8 cellular contexts compared by ENCODE assay signal in the genomic region with DNA sequence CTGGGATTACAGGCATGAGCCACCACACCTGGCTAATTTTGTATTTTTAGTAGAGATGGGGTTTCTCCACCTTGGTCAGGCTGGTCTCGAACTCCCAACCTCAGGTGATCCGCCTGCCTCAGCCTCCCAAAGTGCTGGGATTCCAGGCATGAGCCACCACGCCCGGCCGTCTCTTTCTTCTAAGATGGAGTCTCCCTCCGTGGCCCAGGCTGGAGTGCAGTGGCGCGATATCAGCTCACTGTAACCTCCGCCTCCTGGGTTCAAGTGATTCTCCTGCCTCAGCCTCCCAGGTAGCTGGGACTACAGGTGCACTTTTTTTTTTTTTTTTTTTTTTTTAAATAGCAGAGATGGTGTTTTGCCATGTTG.
DNase-seq lines count a peak whose midpoint lies in the region; ATAC-seq and TF ChIP-seq lines count a peak whose summit lies in the region.
"Not testable (repeated sequence)": the region's sequence is repeated elsewhere in the genome, so short reads cannot be mapped to it uniquely, and the experiment has no call there.

No MANE protein-coding gene starts in this region.

- not testable (repeated sequence) for H3K36me3 ChIP-seq in left ventricle myocardium inferior

- peaks cover 21% of the 10 kb centered on the region for H3K4me1 ChIP-seq in left ventricle myocardium inferior

- peak overlapping the region; percentile 78 for H3K27ac Mint-ChIP-seq in memory B cell
- H3K27ac Mint-ChIP-seq in stimulated activated naive B cell treated with anti-CD40 and anti-IgM and Interleukin-4, amounts not matched to agents 10 μg/mL and 1 μg/mL and 100 μg/mL, for 72 hours: peak overlapping the region; percentile 56
- peak overlapping the region; percentile 88 for H3K27ac Mint-ChIP-seq in type B pancreatic cell

- TF ChIP-seq CTCF in 22Rv1 (IDR thresholded peaks at IDR 0.05); coronary artery (IDR thresholded peaks at IDR 0.05); left ventricle myocardium inferior (IDR thresholded peaks at IDR 0.05; ENCODE audit: borderline replicate concordance); type B pancreatic cell (conservative IDR thresholded peaks at IDR 0.05): not testable (repeated sequence)

- peaks cover 27% of the 10 kb centered on the region for H3K36me3 Mint-ChIP-seq in memory B cell
- peaks cover 6 to 11% of the 10 kb centered on the region in 2 donors for H3K36me3 Mint-ChIP-seq in stimulated activated naive B cell treated with anti-CD40 and anti-IgM and Interleukin-4, amounts not matched to agents 10 μg/mL and 1 μg/mL and 100 μg/mL, for 72 hours
- H3K36me3 Mint-ChIP-seq in type B pancreatic cell: not testable (repeated sequence)

- H3K9me3 Mint-ChIP-seq in memory B cell, type B pancreatic cell: not testable (repeated sequence)
- H3K9me3 Mint-ChIP-seq in stimulated activated naive B cell treated with anti-CD40 and anti-IgM and Interleukin-4, amounts not matched to agents 10 μg/mL and 1 μg/mL and 100 μg/mL, for 72 hours: peaks cover 5 to 11% of the 10 kb centered on the region in 2 donors

- intact Hi-C loops in left ventricle myocardium inferior (cut with micrococcal nuclease) (loop anchor here (10.0 kb wide), 1 partner anchor 114 kb away; a partner anchor contains a TSS), posterior vena cava (cut with DNase I) (loop anchor here in 1 of 2 donors (10.0 kb wide), 1 partner anchor 114 kb away; a partner anchor contains a TSS)

- H3K4me3 Mint-ChIP-seq in memory B cell; stimulated activated naive B cell treated with anti-CD40 and anti-IgM and Interleukin-4, amounts not matched to agents 10 μg/mL and 1 μg/mL and 100 μg/mL, for 72 hours; type B pancreatic cell: not testable (repeated sequence)

- peak; percentile 17 for DNase-seq in activated effector memory CD4-positive, alpha-beta T cell treated with anti-CD3 and anti-CD28 coated beads, Interleukin-2, amount 50 U/mL, for 16 hours
- not testable (repeated sequence) for DNase-seq in coronary artery (ENCODE audit: low spot score); left ventricle myocardium inferior; memory B cell (ENCODE audit: low spot score in 2 of 2); stimulated activated naive B cell treated with anti-CD40 and anti-IgM and Interleukin-4, amounts not matched to agents 10 μg/mL and 1 μg/mL and 100 μg/mL, for 72 hours; type B pancreatic cell (ENCODE audit: extremely low spot score, unreplicated experiment)
- DNase-seq in posterior vena cava (ENCODE audit: low spot score): peak; percentile 57

- H3K27me3 ChIP-seq in left ventricle myocardium inferior (ENCODE audit: low read depth): not testable (repeated sequence)

- not testable (repeated sequence) for H3K27me3 Mint-ChIP-seq in memory B cell; stimulated activated naive B cell treated with anti-CD40 and anti-IgM and Interleukin-4, amounts not matched to agents 10 μg/mL and 1 μg/mL and 100 μg/mL, for 72 hours
- peaks cover 15% of the 10 kb centered on the region for H3K27me3 Mint-ChIP-seq in type B pancreatic cell

- not testable (repeated sequence) for H3K4me3 ChIP-seq in coronary artery, left ventricle myocardium inferior

- H3K9me3 ChIP-seq in left ventricle myocardium inferior (replicated peaks): not testable (repeated sequence)

- H3K27ac ChIP-seq in 22Rv1 (peak overlapping the region; percentile 64), coronary artery (peak overlapping the region; percentile 81 to 86), left ventricle myocardium inferior (replicated peaks) (peak overlapping the region; percentile 79)

- H3K4me1 Mint-ChIP-seq in memory B cell (peaks cover 24% of the 10 kb centered on the region), type B pancreatic cell (ENCODE audit: unreplicated experiment) (peaks cover 19% of the 10 kb centered on the region)
- peaks cover 35 to 63% of the 10 kb centered on the region in 2 donors for H3K4me1 Mint-ChIP-seq in stimulated activated naive B cell treated with anti-CD40 and anti-IgM and Interleukin-4, amounts not matched to agents 10 μg/mL and 1 μg/mL and 100 μg/mL, for 72 hours

- ATAC-seq in memory B cell (ENCODE audit: low read depth); stimulated activated naive B cell treated with anti-CD40 and anti-IgM and Interleukin-4, amounts not matched to agents 10 μg/mL and 1 μg/mL and 100 μg/mL, for 72 hours (replicated peaks): not testable (repeated sequence)
